In genomic region chr16:67842509-67843342, GRCh38 we compare ENCODE assay signal across 8 cellular contexts. TPM values are rescaled to one million over a fixed set of nuclear protein-coding genes. Genes with fewer than 3 reads are reported as not detected.
DNase-seq lines count a peak whose midpoint lies in the region; ATAC-seq and TF ChIP-seq lines count a peak whose summit lies in the region.

No MANE protein-coding gene starts in this region.

- H3K27me3 ChIP-seq in uterus = no peaks in the 10 kb centered on the region

- peaks cover 30% of the 10 kb centered on the region for H3K4me1 Mint-ChIP-seq in activated naive CD8-positive, alpha-beta T cell treated with anti-CD3 and anti-CD28 coated beads, Interleukin-2, amount 10 ng/mL, durations not matched to agents 7 days and 5 days

- peak overlapping the region; percentile 95 for H3K4me3 Mint-ChIP-seq in activated naive CD8-positive, alpha-beta T cell treated with anti-CD3 and anti-CD28 coated beads, Interleukin-2, amount 10 ng/mL, durations not matched to agents 7 days and 5 days

- intact Hi-C loops in left cardiac atrium (cut with DNase I) (no loop called here), posterior cingulate gyrus (cut with DNase I) (loop anchor here (10.0 kb wide), 3 partner anchors 52 to 318 kb away; partner anchors contain the start of genes ACD, C16orf86, ENKD1 and PARD6A), uterus (cut with DNase I; ENCODE audit: low total_unique reads) (no loop called here)

- peak overlapping the region; percentile 79 to 91 for H3K4me3 ChIP-seq in uterus

- POLR2A ChIA-PET in activated naive CD8-positive, alpha-beta T cell treated with anti-CD3 and anti-CD28 coated beads, Interleukin-2, amount 10 ng/mL, durations not matched to agents 7 days and 5 days (lab: Charles Lee) = interaction anchor here (0.7 to 3.4 kb wide), 8 partner anchors 9 to 166 kb away, joined by 3 to 16 read pairs (median 4); partner anchors contain the start of gene PSMB10

- H3K27ac ChIP-seq in uterus = peak overlapping the region; percentile 99 to 100

- H3K36me3 Mint-ChIP-seq in activated naive CD8-positive, alpha-beta T cell treated with anti-CD3 and anti-CD28 coated beads, Interleukin-2, amount 10 ng/mL, durations not matched to agents 7 days and 5 days = peaks cover 2% of the 10 kb centered on the region

- no peaks in the 10 kb centered on the region for H3K27me3 Mint-ChIP-seq in activated naive CD8-positive, alpha-beta T cell treated with anti-CD3 and anti-CD28 coated beads, Interleukin-2, amount 10 ng/mL, durations not matched to agents 7 days and 5 days

- H3K9me3 Mint-ChIP-seq in activated naive CD8-positive, alpha-beta T cell treated with anti-CD3 and anti-CD28 coated beads, Interleukin-2, amount 10 ng/mL, durations not matched to agents 7 days and 5 days = no peaks in the 10 kb centered on the region

- no peaks in the 10 kb centered on the region for H3K36me3 ChIP-seq in uterus

- H3K9me3 ChIP-seq in uterus = no peaks in the 10 kb centered on the region

- H3K4me1 ChIP-seq in uterus = peaks cover 6 to 18% of the 10 kb centered on the region in 2 donors

- ATAC-seq in GM18907 (IDR thresholded peaks at IDR 0.05; ENCODE audit: unreplicated experiment) (peak; percentile 7), HG03342 (IDR thresholded peaks at IDR 0.05; ENCODE audit: unreplicated experiment) (peak; percentile 1), left cardiac atrium (peak; percentile 12 to 15)
- peak; percentile 29 for ATAC-seq in activated naive CD8-positive, alpha-beta T cell treated with anti-CD3 and anti-CD28 coated beads, Interleukin-2, amount 10 ng/mL, durations not matched to agents 7 days and 5 days (ENCODE audit: low read depth)

- TF ChIP-seq POLR2A in uterus (IDR thresholded peaks at IDR 0.05) = no peak

- peak overlapping the region; percentile 97 for H3K27ac Mint-ChIP-seq in activated naive CD8-positive, alpha-beta T cell treated with anti-CD3 and anti-CD28 coated beads, Interleukin-2, amount 10 ng/mL, durations not matched to agents 7 days and 5 days

- in situ Hi-C loops in SK-MEL-5 (cut with HindIII; ENCODE audit: low pct_unique_long_range_greater_than_20kb, low sequenced_read_pairs) = no loop called here

- DNase-seq in AML-193 (lab: John Stamatoyannopoulos, UW) (peak; percentile 17 to 43), SK-MEL-5 (ENCODE audit: low read depth, low spot score) (peak; percentile 28), left cardiac atrium (peak; percentile 73), posterior cingulate gyrus (peak; percentile 44 to 96 (median 78)), uterus (peak in 1 of 2 donors; percentile 47)
- DNase-seq in activated naive CD8-positive, alpha-beta T cell treated with anti-CD3 and anti-CD28 coated beads, Interleukin-2, amount 10 ng/mL, durations not matched to agents 7 days and 5 days = peak; percentile 79

- TF ChIP-seq CTCF in uterus (IDR thresholded peaks at IDR 0.05) = peak in 1 of 4 experiments; percentile 22

RNA-seq across cellular contexts. Expression of gene THAP11, which starts 0.6 kb away (rescaled TPM):
- total RNA-seq in SK-MEL-5 (2014; rRNA removed; shearing (Covaris generic)) = 33.3 and 37.8 TPM in 2 replicates
- polyA plus RNA-seq in SK-MEL-5 (2015; cell fraction: cytosol; rRNA removed) = 36.6 and 46.2 TPM in 2 replicates
- polyA plus RNA-seq in SK-MEL-5 (2015; cell fraction: nucleus; rRNA removed) = 5.7 and 6.6 TPM in 2 replicates
- total RNA-seq in activated naive CD8-positive, alpha-beta T cell treated with anti-CD3 and anti-CD28 coated beads, Interleukin-2, amount 10 ng/mL, durations not matched to agents 7 days and 5 days = 10 to 100 TPM; 48.1 to 50.1 TPM
- total RNA-seq in left cardiac atrium = 10 to 100 TPM; 24.5 to 24.7 TPM
- 100 to 1,000 TPM in 1 of 4 donors, 10 to 100 TPM in 3; 43.3 to 105 (median 57.6) TPM for total RNA-seq in uterus

RNA-seq across cellular contexts. Expression of gene NUTF2, which starts 4.0 kb away (rescaled TPM):
- total RNA-seq in SK-MEL-5 (2014; rRNA removed; shearing (Covaris generic)) = 67.0 and 76.6 TPM in 2 replicates
- 202 and 225 TPM in 2 replicates for polyA plus RNA-seq in SK-MEL-5 (2015; cell fraction: cytosol; rRNA removed)
- 95.4 and 105 TPM in 2 replicates for polyA plus RNA-seq in SK-MEL-5 (2015; cell fraction: nucleus; rRNA removed)
- total RNA-seq in activated naive CD8-positive, alpha-beta T cell treated with anti-CD3 and anti-CD28 coated beads, Interleukin-2, amount 10 ng/mL, durations not matched to agents 7 days and 5 days = 10 to 100 TPM; 88.4 TPM
- total RNA-seq in left cardiac atrium = 10 to 100 TPM; 59.8 to 73.9 TPM
- 10 to 100 TPM; 43.8 to 76.1 (median 65.4) TPM for total RNA-seq in uterus

RNA-seq across cellular contexts. Expression of gene CENPT, which starts 4.8 kb away (rescaled TPM):
- 10.2 and 11.0 TPM in 2 replicates for total RNA-seq in SK-MEL-5 (2014; rRNA removed; shearing (Covaris generic))
- 6.9 and 10.9 TPM in 2 replicates for polyA plus RNA-seq in SK-MEL-5 (2015; cell fraction: cytosol; rRNA removed)
- polyA plus RNA-seq in SK-MEL-5 (2015; cell fraction: nucleus; rRNA removed) = 247 and 250 TPM in 2 replicates
- total RNA-seq in activated naive CD8-positive, alpha-beta T cell treated with anti-CD3 and anti-CD28 coated beads, Interleukin-2, amount 10 ng/mL, durations not matched to agents 7 days and 5 days = 10 to 100 TPM; 84.0 to 90.7 TPM
- total RNA-seq in left cardiac atrium (10 to 100 TPM; 22.1 to 22.2 TPM), uterus (10 to 100 TPM; 29.4 to 70.2 (median 52.8) TPM)

RNA-seq across cellular contexts. Expression of gene EDC4, which starts 30.1 kb away (rescaled TPM):
- 22.8 and 26.3 TPM in 2 replicates for total RNA-seq in SK-MEL-5 (2014; rRNA removed; shearing (Covaris generic))
- polyA plus RNA-seq in SK-MEL-5 (2015; cell fraction: cytosol; rRNA removed) = 39.1 and 55.9 TPM in 2 replicates
- 190 and 193 TPM in 2 replicates for polyA plus RNA-seq in SK-MEL-5 (2015; cell fraction: nucleus; rRNA removed)
- total RNA-seq in activated naive CD8-positive, alpha-beta T cell treated with anti-CD3 and anti-CD28 coated beads, Interleukin-2, amount 10 ng/mL, durations not matched to agents 7 days and 5 days = 100 to 1,000 TPM; 119 to 130 TPM
- total RNA-seq in left cardiac atrium = 10 to 100 TPM; 23.3 to 31.5 TPM
- 10 to 100 TPM; 19.4 to 63.7 (median 50.7) TPM for total RNA-seq in uterus

RNA-seq across cellular contexts. Expression of gene TSNAXIP1, which starts 36.0 kb away (rescaled TPM):
- 0.26 and 0.35 TPM in 2 replicates for total RNA-seq in SK-MEL-5 (2014; rRNA removed; shearing (Covaris generic))
- 0.05 and 0.34 TPM in 2 replicates for polyA plus RNA-seq in SK-MEL-5 (2015; cell fraction: cytosol; rRNA removed)
- 4.7 and 6.4 TPM in 2 replicates for polyA plus RNA-seq in SK-MEL-5 (2015; cell fraction: nucleus; rRNA removed)
- under 1 TPM in 1 of 2 experiments, not detected in 1; 0.40 TPM for total RNA-seq in activated naive CD8-positive, alpha-beta T cell treated with anti-CD3 and anti-CD28 coated beads, Interleukin-2, amount 10 ng/mL, durations not matched to agents 7 days and 5 days
- under 1 TPM; 0.55 to 0.74 TPM for total RNA-seq in left cardiac atrium
- total RNA-seq in uterus = 1 to 10 TPM; 2.7 to 4.9 (median 3.6) TPM
